8 cellular contexts compared by ENCODE assay signal in the genomic region with DNA sequence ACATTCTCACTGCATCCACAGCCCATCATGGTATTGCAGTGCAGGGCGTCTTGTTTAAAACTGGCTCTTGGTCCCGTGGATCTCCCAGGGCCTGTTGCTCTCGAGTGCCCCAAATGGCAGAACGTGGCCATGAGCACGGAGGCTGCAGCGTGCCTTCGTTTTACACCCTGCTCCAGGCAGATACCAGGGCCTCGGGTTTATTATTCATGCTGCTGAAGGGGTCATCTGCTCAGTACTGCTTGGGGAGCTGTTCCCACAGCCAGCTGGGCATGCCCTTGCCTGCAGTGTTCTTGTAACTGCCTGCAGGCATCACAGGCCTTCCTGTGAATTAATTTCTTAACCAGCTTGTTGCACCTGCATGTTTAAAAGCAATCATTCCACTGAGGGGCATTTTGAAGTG.
DNase-seq lines count a peak whose midpoint lies in the region; ATAC-seq and TF ChIP-seq lines count a peak whose summit lies in the region.

No MANE protein-coding gene starts in this region.

- peak overlapping the region; percentile 73 for H3K27ac ChIP-seq in foreskin keratinocyte
- H3K27ac ChIP-seq in MM.1S (ENCODE audit: low read length), result no peak overlapping the region

- no peak overlapping the region for H3K4me3 ChIP-seq in MM.1S (ENCODE audit: low read length)

- peaks cover 28% of the 10 kb centered on the region for H3K4me1 ChIP-seq in foreskin keratinocyte
- no peaks in the 10 kb centered on the region for H3K4me1 ChIP-seq in MM.1S (ENCODE audit: low read length)

- no peak overlapping the region for H3K4me2 ChIP-seq in MM.1S (ENCODE audit: low read depth, low read length)

- H3K9me3 ChIP-seq in MM.1S (replicated peaks; ENCODE audit: insufficient read depth, low read length), result no peaks in the 10 kb centered on the region

- peak; percentile 90 for ATAC-seq in foreskin keratinocyte
- ATAC-seq in GM21717 (IDR thresholded peaks at IDR 0.05; ENCODE audit: unreplicated experiment), result no peak
- no peak for ATAC-seq in sciatic nerve

- H3K27me3 ChIP-seq in foreskin keratinocyte (no peaks in the 10 kb centered on the region), MM.1S (replicated peaks; ENCODE audit: insufficient read depth, low read length) (no peaks in the 10 kb centered on the region)

- no peaks in the 10 kb centered on the region for H3K36me3 ChIP-seq in MM.1S (replicated peaks; ENCODE audit: insufficient read depth, low read length)

- no peak overlapping the region for H3K9ac ChIP-seq in MM.1S (ENCODE audit: low read length)

- H4K20me1 ChIP-seq in MM.1S (ENCODE audit: insufficient read depth, low read length), result no peaks in the 10 kb centered on the region

- no peaks in the 10 kb centered on the region for H3F3A ChIP-seq in MM.1S (ENCODE audit: insufficient read depth, low read length)

- intact Hi-C loops in sciatic nerve (cut with DNase I), result no loop called here

- H3K79me2 ChIP-seq in MM.1S (ENCODE audit: low read length), result no peaks in the 10 kb centered on the region

- DNase-seq in Ammon's horn (ENCODE audit: low spot score) (peak; percentile 80), NCI-H146 (lab: John Stamatoyannopoulos, UW) (peak; percentile 65), activated T-helper 1 cell treated with Interleukin-2 at 50 U/mL for 16 hours (ENCODE audit: low read depth) (peak; percentile 29), foreskin keratinocyte (peak; percentile 96 to 98), MM.1S (no peak), sciatic nerve (ENCODE audit: low spot score) (no peak)
- peak; percentile 42 to 50 for DNase-seq in stimulated activated CD4-positive, alpha-beta T cell treated with anti-CD3 and anti-CD28 coated beads, Interleukin-4, amount 100 ng/mL, for 48 hours (ENCODE audit: low read depth in 2 of 2)

- no peaks in the 10 kb centered on the region for H3K9me2 ChIP-seq in MM.1S (replicated peaks; ENCODE audit: insufficient read depth, low read length)

- TF ChIP-seq CTCF in foreskin keratinocyte (conservative IDR thresholded peaks at IDR 0.05) (peak; percentile 96), MM.1S (IDR thresholded peaks at IDR 0.05; ENCODE audit: low read length) (no peak)

- H2AFZ ChIP-seq in MM.1S (ENCODE audit: low read length), result no peak overlapping the region

Comparison
In these comparisons a context has a peak if more than half of its experiments do, and no peak if none do; other contexts are left out.
1. DNase-seq: peak in Ammon's horn (single experiment), NCI-H146 (single experiment), activated T-helper 1 cell treated with Interleukin-2 at 50 U/mL for 16 hours (single experiment), foreskin keratinocyte (2 of 2) and stimulated activated CD4-positive, alpha-beta T cell treated with anti-CD3 and anti-CD28 coated beads, Interleukin-4, amount 100 ng/mL, for 48 hours (2 of 2); none in MM.1S (single experiment) and sciatic nerve (single experiment).